In the genomic region with DNA sequence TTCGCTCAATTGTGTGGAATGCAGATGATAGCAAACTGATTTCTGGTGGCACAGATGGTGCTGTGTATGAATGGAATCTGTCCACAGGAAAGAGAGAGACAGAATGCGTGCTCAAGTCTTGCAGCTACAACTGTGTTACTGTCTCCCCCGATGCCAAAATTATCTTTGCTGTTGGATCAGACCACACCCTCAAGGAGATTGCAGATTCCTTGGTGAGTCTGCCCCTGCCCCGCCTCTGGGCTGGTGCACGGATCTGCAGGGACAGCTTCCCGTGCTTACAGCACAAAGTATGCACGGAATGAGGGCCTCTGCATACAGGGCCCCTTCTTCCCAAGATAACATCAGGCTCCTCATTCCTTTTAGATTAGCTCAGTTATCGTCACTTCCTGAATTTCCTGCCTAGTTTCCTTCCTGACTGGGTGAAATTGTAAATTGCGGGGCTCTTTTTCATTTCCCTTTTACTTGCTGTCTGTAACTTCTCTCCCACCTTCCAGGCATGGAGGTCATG, we compare ENCODE assay signal across 8 cellular contexts. TPM values are rescaled to one million over a fixed set of nuclear protein-coding genes. Genes with fewer than 3 reads are reported as not detected.
DNase-seq lines count a peak whose midpoint lies in the region; ATAC-seq and TF ChIP-seq lines count a peak whose summit lies in the region.

No MANE protein-coding gene starts in this region.

- no peaks in the 10 kb centered on the region for H3K79me2 ChIP-seq in SK-N-SH (ENCODE audit: insufficient read depth)
- H3K79me2 ChIP-seq in Karpas-422 (ENCODE audit: low read length), result no peaks in the 10 kb centered on the region

- H3K36me3 ChIP-seq in SK-N-SH (replicated peaks in 1 of 2; ENCODE audit: control insufficient read depth in 1 of 2, insufficient read depth in 2 of 2, low read length in 1 of 2) (no peaks in the 10 kb centered on the region), Karpas-422 (ENCODE audit: insufficient read depth, low read length) (no peaks in the 10 kb centered on the region)

- CTCF ChIA-PET in SK-N-SH (lab: Yijun Ruan, JAX), result interaction anchor here (1.3 to 1.7 kb wide), 2 partner anchors 9 to 20 kb away, joined by 4 to 5 read pairs; no protein-coding TSS in a partner anchor

- POLR2A ChIA-PET in SK-N-SH (lab: Yijun Ruan, JAX), result no interaction called here

- peak; percentile 51 for DNase-seq in GF-D8 (lab: John Stamatoyannopoulos, UW)
- no peak for DNase-seq in SK-N-SH
- DNase-seq in foreskin keratinocyte, result peak; percentile 97 to 99
- no peak for DNase-seq in progenitor cell of endocrine pancreas (ENCODE audit: low spot score, unreplicated experiment)
- no peak for DNase-seq in Karpas-422
- DNase-seq in NCI-H1105 treated with DMSO at 0.1 percent for 48 hours (lab: John Stamatoyannopoulos, UW), result no peak

- H3K4me1 ChIP-seq in SK-N-SH (ENCODE audit: control insufficient read depth in 1 of 2, insufficient read depth in 2 of 2, low read depth in 1 of 2, low read length in 1 of 2), result peaks cover 0 to 23% of the 10 kb centered on the region in 2 experiments; a peak in 2 of 4 replicates
- H3K4me1 ChIP-seq in foreskin keratinocyte, result peaks cover 29% of the 10 kb centered on the region
- no peaks in the 10 kb centered on the region for H3K4me1 ChIP-seq in Karpas-422 (ENCODE audit: low read length)

- H3K27me3 ChIP-seq in SK-N-SH (ENCODE audit: insufficient read depth) (no peaks in the 10 kb centered on the region), foreskin keratinocyte (no peaks in the 10 kb centered on the region), Karpas-422 (ENCODE audit: low read length) (no peaks in the 10 kb centered on the region)

- peaks cover 8% of the 10 kb centered on the region for H3K9me3 Mint-ChIP-seq in progenitor cell of endocrine pancreas (ENCODE audit: low read depth)

- H3K4me3 ChIP-seq in SK-N-SH (ENCODE audit: low read depth in 2 of 2, low read length in 1 of 2) (0 out of 4 replicates have a peak overlapping the region, but pooled peaks have one; percentile 6 to 16), Karpas-422 (ENCODE audit: low read length) (no peak overlapping the region)

- peak overlapping the region; percentile 77 to 95; a peak in 3 of 4 replicates for H3K27ac ChIP-seq in SK-N-SH (ENCODE audit: low read depth in 2 of 2, low read length in 1 of 2)
- H3K27ac ChIP-seq in foreskin keratinocyte, result peak overlapping the region; percentile 50
- H3K27ac ChIP-seq in Karpas-422 (ENCODE audit: low read length), result no peak overlapping the region

- H3K9ac ChIP-seq in SK-N-SH (peak overlapping the region; percentile 58), Karpas-422 (ENCODE audit: low read length) (no peak overlapping the region)

- H3K36me3 Mint-ChIP-seq in progenitor cell of endocrine pancreas (ENCODE audit: insufficient read depth), result no peaks in the 10 kb centered on the region

- H3K27me3 Mint-ChIP-seq in progenitor cell of endocrine pancreas, result no peaks in the 10 kb centered on the region

- ATAC-seq in foreskin keratinocyte (peak; percentile 94), GM18870 (IDR thresholded peaks at IDR 0.05; ENCODE audit: unreplicated experiment) (no peak), HG02852 (IDR thresholded peaks at IDR 0.05; ENCODE audit: unreplicated experiment) (no peak)

- H3K4me1 Mint-ChIP-seq in progenitor cell of endocrine pancreas (ENCODE audit: low read depth), result peaks cover 10% of the 10 kb centered on the region

- H3K9me3 ChIP-seq in SK-N-SH (no peaks in the 10 kb centered on the region), Karpas-422 (ENCODE audit: low read length) (no peaks in the 10 kb centered on the region)

- peaks cover 25% of the 10 kb centered on the region for H3F3A ChIP-seq in SK-N-SH (replicated peaks; ENCODE audit: insufficient read depth)

- H3K9me2 ChIP-seq in SK-N-SH (no peaks in the 10 kb centered on the region), Karpas-422 (replicated peaks; ENCODE audit: insufficient read depth, low read length) (no peaks in the 10 kb centered on the region)

- TF ChIP-seq RAD21 in SK-N-SH (IDR thresholded peaks at IDR 0.05; ENCODE audit: low read length), result no peak

- TF ChIP-seq CTCF in SK-N-SH (IDR thresholded peaks at IDR 0.05) (no peak), foreskin keratinocyte (conservative IDR thresholded peaks at IDR 0.05) (no peak), progenitor cell of endocrine pancreas (IDR thresholded peaks at IDR 0.05; ENCODE audit: unreplicated experiment) (no peak)

- H4K20me1 ChIP-seq in SK-N-SH (ENCODE audit: insufficient read depth) (no peaks in the 10 kb centered on the region), Karpas-422 (ENCODE audit: insufficient read depth, low read depth, low read length) (no peaks in the 10 kb centered on the region)

- WGBS in SK-N-SH (ENCODE audit: low lambda C conversion rate), result 3% methylated on average over 6 of the region's 9 CpGs

- H3K4me2 ChIP-seq in SK-N-SH, result peak overlapping the region; percentile 60
- H3K4me2 ChIP-seq in Karpas-422 (ENCODE audit: low read depth, low read length, poor library complexity, severe bottlenecking), result no peak overlapping the region

- peak in 1 of 2 experiments; percentile 96; a peak in 2 of 4 replicates for TF ChIP-seq EP300 in SK-N-SH (IDR thresholded peaks at IDR 0.05; ENCODE audit: borderline replicate concordance in 1 of 2, low read depth in 1 of 2, low read length in 1 of 2)

- H3K27ac Mint-ChIP-seq in progenitor cell of endocrine pancreas, result peak overlapping the region; percentile 94

- no peak overlapping the region for H3K4me3 Mint-ChIP-seq in progenitor cell of endocrine pancreas (ENCODE audit: low read depth)

- H2AFZ ChIP-seq in SK-N-SH (ENCODE audit: low read depth) (peak overlapping the region; percentile 75), Karpas-422 (ENCODE audit: low read length) (no peak overlapping the region)

TF ChIP-seq in SK-N-SH, 30 proteins besides CTCF, POLR2A, EP300 and RAD21 (continues in another document):
- TF ChIP-seq USF1 (IDR thresholded peaks at IDR 0.05; ENCODE audit: borderline replicate concordance, low read depth), result no peak
- peak; percentile 87 for TF ChIP-seq POLR2AphosphoS5 (IDR thresholded peaks at IDR 0.05; ENCODE audit: low read depth, low read length)
- TF ChIP-seq MEF2A (IDR thresholded peaks at IDR 0.05; ENCODE audit: borderline replicate concordance, low read depth), result no peak
- TF ChIP-seq REST (IDR thresholded peaks at IDR 0.05; ENCODE audit: low read depth, low read length), result peak; percentile 56; the same call in 1 of the 2 replicates
- no peak for TF ChIP-seq CHD2 (IDR thresholded peaks at IDR 0.05; ENCODE audit: low read length, partially characterized antibody)
- peak; percentile 72 for TF ChIP-seq GABPA (IDR thresholded peaks at IDR 0.05; ENCODE audit: low read depth)
- peak; percentile 92 for TF ChIP-seq TCF12 (IDR thresholded peaks at IDR 0.05)
- no peak for TF ChIP-seq FOXJ3 (CRISPR knock-in tag; IDR thresholded peaks at IDR 0.05)

RNA-seq across cellular contexts. Expression of gene CFAP57, which starts 34.6 kb away (rescaled TPM):
- polyA plus RNA-seq in SK-N-SH (2012; rRNA removed) (0.36 and 0.60 TPM in 2 replicates), foreskin keratinocyte (0.28 and 0.81 TPM in 2 replicates)
- polyA plus RNA-seq in SK-N-SH (2012; cell fraction: cytosol; rRNA removed), result 0.42 and 0.44 TPM in 2 replicates
- polyA plus RNA-seq in SK-N-SH (2012; cell fraction: nucleus; rRNA removed), result 1.2 TPM in 2 replicates
- total RNA-seq in foreskin keratinocyte (0.82 and 0.92 TPM in 2 replicates), progenitor cell of endocrine pancreas (2.2 and 2.3 TPM in 2 replicates)
- not detected in 2 replicates for total RNA-seq in Karpas-422 (2014; rRNA removed; shearing (Covaris generic); ENCODE audit: low replicate concordance)

RNA-seq across cellular contexts. Expression of gene EBNA1BP2, which starts 34.7 kb away (rescaled TPM):
- polyA plus RNA-seq in SK-N-SH (2012; rRNA removed) (134 and 146 TPM in 2 replicates), foreskin keratinocyte (238 and 263 TPM in 2 replicates)
- 145 and 150 TPM in 2 replicates for polyA plus RNA-seq in SK-N-SH (2012; cell fraction: cytosol; rRNA removed)
- polyA plus RNA-seq in SK-N-SH (2012; cell fraction: nucleus; rRNA removed), result 110 and 125 TPM in 2 replicates
- total RNA-seq in foreskin keratinocyte (210 and 223 TPM in 2 replicates), progenitor cell of endocrine pancreas (48.8 and 51.7 TPM in 2 replicates)
- total RNA-seq in Karpas-422 (2014; rRNA removed; shearing (Covaris generic); ENCODE audit: low replicate concordance), result 59.5 and 87.6 TPM in 2 replicates

Comparison
In these comparisons a context has a peak if more than half of its experiments do, and no peak if none do; other contexts are left out.
1. DNase-seq: peak in GF-D8 (single experiment) and foreskin keratinocyte (2 of 2); none in SK-N-SH (single experiment), progenitor cell of endocrine pancreas (single experiment), Karpas-422 (single experiment) and NCI-H1105 treated with DMSO at 0.1 percent for 48 hours (single experiment).